ENCODE assay signal across 8 cellular contexts in the genomic region with DNA sequence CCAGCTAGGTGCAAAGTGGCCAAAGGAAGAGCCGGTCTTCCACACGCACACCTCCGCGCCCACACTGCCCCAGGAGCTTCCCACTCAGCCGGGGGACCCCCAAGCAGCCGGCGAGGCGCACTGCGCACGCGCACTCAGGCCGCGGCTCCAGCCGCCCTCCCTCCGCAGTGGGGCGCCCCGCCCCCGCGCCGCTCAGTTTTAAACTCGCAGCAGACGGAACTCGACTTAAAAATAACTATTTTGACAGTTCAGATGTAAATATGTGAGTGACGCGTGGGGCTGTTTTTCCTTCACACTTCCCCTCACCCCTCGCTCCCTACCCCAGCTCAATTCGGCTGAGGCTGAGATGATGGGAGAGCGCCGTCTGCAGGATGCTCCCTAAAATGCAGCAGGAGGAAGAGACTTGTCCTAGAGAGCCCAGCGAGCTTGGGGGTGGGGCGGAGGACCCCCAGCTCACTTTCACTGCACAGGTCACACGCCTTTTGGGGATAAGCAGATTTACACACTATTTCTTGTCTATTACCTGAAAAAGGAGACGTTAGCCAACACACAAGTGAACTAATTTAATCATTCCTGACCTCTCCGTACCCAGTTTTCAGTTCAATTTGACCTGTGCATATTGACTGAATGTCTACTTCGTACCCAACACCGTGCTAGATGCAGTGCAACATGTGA. TPM values are rescaled to one million over a fixed set of nuclear protein-coding genes. Genes with fewer than 3 reads are reported as not detected.
A peak's percentile ranks its signal among the peaks of the same experiment; 100 is the strongest.
DNase-seq lines count a peak whose midpoint lies in the region; ATAC-seq and TF ChIP-seq lines count a peak whose summit lies in the region.

No MANE protein-coding gene starts in this region.

- intact Hi-C loops in A673 (cut with micrococcal nuclease; ENCODE audit: unreplicated experiment) = loop anchor here (5.0 kb wide), 1 partner anchor 33 kb away; no protein-coding TSS in a partner anchor

- no peaks in the 10 kb centered on the region for H3K9me3 Mint-ChIP-seq in T-cell

- peak overlapping the region; percentile 47 for H3K4me3 ChIP-seq in A673 (ENCODE audit: low read depth, low read length, poor library complexity, severe bottlenecking)
- peak overlapping the region; percentile 62 for H3K4me3 ChIP-seq in H7 (ENCODE audit: insufficient read depth, low read depth, low read length)
- peak overlapping the region; percentile 56 for H3K4me3 ChIP-seq in retinal pigment epithelial cell (ENCODE audit: low read length)

- TF ChIP-seq CTCF in A673 (conservative IDR thresholded peaks at IDR 0.05; ENCODE audit: low read depth, low read length) = peak; percentile 98
- TF ChIP-seq CTCF in retinal pigment epithelial cell (conservative IDR thresholded peaks at IDR 0.05; ENCODE audit: low read depth, low read length) = peak; percentile 99

- peak; percentile 74 for DNase-seq in A673 (ENCODE audit: low spot score)
- DNase-seq in H7 = peak; percentile 90
- DNase-seq in T-cell = peak; percentile 16 to 65 (median 53)
- peak in 54 of 58 donors; percentile 21 to 82 (median 53) for DNase-seq in anterior cingulate cortex (lab: John Stamatoyannopoulos, UW)
- DNase-seq in hippocampal formation (lab: John Stamatoyannopoulos, UW) = peak; percentile 57 to 59
- DNase-seq in retinal pigment epithelial cell (ENCODE audit: low read depth) = no peak
- DNase-seq in NCI-H2171 (lab: John Stamatoyannopoulos, UW) = no peak

- peak overlapping the region; percentile 24 for H3K27ac ChIP-seq in A673 (ENCODE audit: low read depth, low read length, poor library complexity, severe bottlenecking)

- no TSS peak for BruUV-seq in A673 (replicated peaks; lab: Mats Ljungman, UMichigan)

- H3K36me3 ChIP-seq in A673 (ENCODE audit: insufficient read depth, low read length, poor library complexity, severe bottlenecking) (no peaks in the 10 kb centered on the region), H7 (replicated peaks; ENCODE audit: control insufficient read depth, insufficient read depth, low read length) (no peaks in the 10 kb centered on the region)

- H3K4me1 Mint-ChIP-seq in T-cell = peaks cover 10 to 14% (median 12%) of the 10 kb centered on the region in 3 donors

- peaks cover 24% of the 10 kb centered on the region for H3K4me1 ChIP-seq in A673 (ENCODE audit: insufficient read depth, low read length, poor library complexity, severe bottlenecking)

- no peaks in the 10 kb centered on the region for H3K27me3 ChIP-seq in A673 (replicated peaks; ENCODE audit: insufficient read depth, low read depth, low read length, poor library complexity)
- peaks cover 19% of the 10 kb centered on the region for H3K27me3 ChIP-seq in H7 (ENCODE audit: control insufficient read depth, insufficient read depth, low read length)

- peak overlapping the region; percentile 72 to 79 (median 78) for H3K4me3 Mint-ChIP-seq in T-cell

- no peaks in the 10 kb centered on the region for H3K9me3 ChIP-seq in A673 (ENCODE audit: low read depth, low read length, poor library complexity, severe bottlenecking)

- peaks cover 15 to 21% of the 10 kb centered on the region in 2 donors for H3K27me3 Mint-ChIP-seq in T-cell

- CTCF ChIA-PET in A673 (lab: Charles Lee) = interaction anchor here (0.7 to 1.7 kb wide), 9 partner anchors 12 to 95 kb away, joined by 3 to 9 read pairs (median 4); no protein-coding TSS in a partner anchor
- CTCF ChIA-PET in T-cell (lab: Charles Lee) = interaction anchor here (0.5 to 1.9 kb wide), 12 partner anchors 10 to 198 kb away, joined by 3 to 12 read pairs (median 3); no protein-coding TSS in a partner anchor

- H3K27ac Mint-ChIP-seq in T-cell = no peak overlapping the region

- POLR2A ChIA-PET in A673 (lab: Charles Lee; ENCODE audit: low non-redundant PET) = interaction anchor here (0.6 kb wide), 1 partner anchor 123 kb away, joined by 3 read pairs; no protein-coding TSS in a partner anchor
- POLR2A ChIA-PET in T-cell (lab: Charles Lee) = no interaction called here

- H3K36me3 Mint-ChIP-seq in T-cell = no peaks in the 10 kb centered on the region

- peak; percentile 60 to 89 (median 75) for ATAC-seq in T-cell (replicated peaks in 1 of 4)
- no peak for ATAC-seq in GM19397 (IDR thresholded peaks at IDR 0.05; ENCODE audit: unreplicated experiment)

RNA-seq across cellular contexts. Expression of a gene that starts 8.9 kb away (rescaled TPM):
- total RNA-seq in A673 (2021) (1.5 and 3.4 TPM in 2 replicates), T-cell (under 1 TPM in 2 of 5 donors, not detected in 3; 0.69 to 0.98 TPM)
- total RNA-seq in H7 (2014; rRNA removed; shearing (Covaris generic)) = 19.4 and 25.1 TPM in 2 replicates

RNA-seq across cellular contexts. Expression of a gene that starts 25.1 kb away (rescaled TPM):
- 0.45 and 2.0 TPM in 2 replicates for total RNA-seq in A673 (2021)
- total RNA-seq in H7 (2014; rRNA removed; shearing (Covaris generic)) = 6.7 and 9.0 TPM in 2 replicates
- total RNA-seq in T-cell = under 1 TPM in 3 of 5 donors, not detected in 2; 0.16 to 0.60 (median 0.30) TPM

Comparison
In these comparisons a context has a peak if more than half of its experiments do, and no peak if none do; other contexts are left out.
1. DNase-seq: peak in A673 (single experiment), H7 (single experiment), T-cell (34 of 34), anterior cingulate cortex (54 of 58) and hippocampal formation (2 of 2); none in retinal pigment epithelial cell (single experiment) and NCI-H2171 (single experiment).
2. Peak in every context shown above with its lines, with median percentiles within 50 percentile points of each other: H3K4me3 ChIP-seq.